Comparison of ENCODE assay signal across 8 cellular contexts in the genomic region with DNA sequence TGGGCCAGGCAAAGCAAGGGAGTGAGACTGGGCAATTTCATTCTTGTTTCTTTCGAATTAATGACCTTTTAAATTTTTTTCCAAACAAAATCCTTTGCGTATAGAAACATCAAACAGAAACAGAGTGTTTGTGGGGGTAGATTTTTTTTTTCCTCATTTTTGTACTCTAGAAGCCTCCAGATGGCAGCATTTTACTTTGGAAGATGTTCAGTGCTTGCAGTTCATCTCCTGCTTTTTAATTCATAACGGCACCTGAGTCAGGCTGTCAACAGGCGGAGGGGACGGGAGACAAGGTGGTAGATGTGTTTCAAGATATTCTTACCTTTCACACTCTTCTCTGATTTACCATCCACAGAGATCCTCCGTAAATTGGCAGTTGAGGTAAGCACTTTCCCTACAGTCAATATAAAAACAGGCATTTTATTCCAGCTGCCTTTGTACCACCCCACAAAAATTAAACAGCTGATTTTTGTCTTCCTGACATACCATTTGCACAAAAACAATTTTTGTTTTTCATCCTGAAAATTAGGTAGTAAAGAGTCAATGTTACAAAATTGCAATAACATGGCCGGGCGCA.
DNase-seq lines count a peak whose midpoint lies in the region; ATAC-seq lines count a peak whose summit lies in the region.

No MANE protein-coding gene starts in this region.

- H3K36me3 ChIP-seq in CD4-positive, alpha-beta memory T cell (ENCODE audit: insufficient read depth, low read length), result no peaks in the 10 kb centered on the region

- H3K9me3 ChIP-seq in CD4-positive, alpha-beta memory T cell (ENCODE audit: control insufficient read depth in 1 of 2, low read length in 2 of 2), result no peaks in the 10 kb centered on the region

- no peaks in the 10 kb centered on the region for H3K36me3 Mint-ChIP-seq in CD4-positive, alpha-beta memory T cell

- no peak overlapping the region for H3K27ac Mint-ChIP-seq in CD4-positive, alpha-beta memory T cell

- H3K4me1 Mint-ChIP-seq in CD4-positive, alpha-beta memory T cell, result peaks cover 0 to 2% (median 0%) of the 10 kb centered on the region in 4 donors

- POLR2A ChIA-PET in CD4-positive, alpha-beta memory T cell (lab: Charles Lee; ENCODE audit: partially characterized antibody), result no interaction called here

- H3K4me1 ChIP-seq in CD4-positive, alpha-beta memory T cell (ENCODE audit: insufficient read depth, low read length), result no peaks in the 10 kb centered on the region

- CTCF ChIA-PET in CD4-positive, alpha-beta memory T cell (lab: Charles Lee; ENCODE audit: partially characterized antibody), result no interaction called here

- H3K4me3 Mint-ChIP-seq in CD4-positive, alpha-beta memory T cell, result no peak overlapping the region

- DNase-seq in NCI-H524 (lab: John Stamatoyannopoulos, UW) (peak; percentile 5 to 67), NCI-H524 treated with DMSO at 0.1 percent for 48 hours (lab: John Stamatoyannopoulos, UW) (no peak), SK-MEL-5 (ENCODE audit: low read depth, low spot score) (peak; percentile 58), iPS DF 4.7 (ENCODE audit: extremely low read depth, low spot score) (peak; percentile 30), NCI-H1048 (lab: John Stamatoyannopoulos, UW) (no peak)
- no peak for DNase-seq in CD4-positive, alpha-beta memory T cell

- H3K27ac ChIP-seq in CD4-positive, alpha-beta memory T cell (ENCODE audit: low read depth, low read length), result no peak overlapping the region

- H3K27me3 ChIP-seq in CD4-positive, alpha-beta memory T cell (ENCODE audit: insufficient read depth, low read length), result no peaks in the 10 kb centered on the region

- peaks cover 1 to 6% of the 10 kb centered on the region in 2 donors for H3K27me3 Mint-ChIP-seq in CD4-positive, alpha-beta memory T cell

- no peaks in the 10 kb centered on the region for H3K9me3 Mint-ChIP-seq in CD4-positive, alpha-beta memory T cell

- in situ Hi-C loops in SK-MEL-5 (cut with HindIII; ENCODE audit: low pct_unique_long_range_greater_than_20kb, low sequenced_read_pairs), result no loop called here

- H3K4me3 ChIP-seq in CD4-positive, alpha-beta memory T cell (ENCODE audit: low read length in 2 of 2), result no peak overlapping the region

- ATAC-seq in HG03520 (IDR thresholded peaks at IDR 0.05; ENCODE audit: unreplicated experiment) (peak; percentile 50), HG02973 (IDR thresholded peaks at IDR 0.05; ENCODE audit: unreplicated experiment) (no peak)

- intact Hi-C loops in CD4-positive, alpha-beta memory T cell (cut with micrococcal nuclease), result no loop called here

Comparison
In these comparisons a context has a peak if more than half of its experiments do, and no peak if none do; other contexts are left out.
1. DNase-seq: peak in NCI-H524 (2 of 2), SK-MEL-5 (single experiment) and iPS DF 4.7 (single experiment); none in NCI-H524 treated with DMSO at 0.1 percent for 48 hours (single experiment), CD4-positive, alpha-beta memory T cell (0 of 5) and NCI-H1048 (single experiment).